Comparison of ENCODE assay signal across 9 cellular contexts in the genomic region with DNA sequence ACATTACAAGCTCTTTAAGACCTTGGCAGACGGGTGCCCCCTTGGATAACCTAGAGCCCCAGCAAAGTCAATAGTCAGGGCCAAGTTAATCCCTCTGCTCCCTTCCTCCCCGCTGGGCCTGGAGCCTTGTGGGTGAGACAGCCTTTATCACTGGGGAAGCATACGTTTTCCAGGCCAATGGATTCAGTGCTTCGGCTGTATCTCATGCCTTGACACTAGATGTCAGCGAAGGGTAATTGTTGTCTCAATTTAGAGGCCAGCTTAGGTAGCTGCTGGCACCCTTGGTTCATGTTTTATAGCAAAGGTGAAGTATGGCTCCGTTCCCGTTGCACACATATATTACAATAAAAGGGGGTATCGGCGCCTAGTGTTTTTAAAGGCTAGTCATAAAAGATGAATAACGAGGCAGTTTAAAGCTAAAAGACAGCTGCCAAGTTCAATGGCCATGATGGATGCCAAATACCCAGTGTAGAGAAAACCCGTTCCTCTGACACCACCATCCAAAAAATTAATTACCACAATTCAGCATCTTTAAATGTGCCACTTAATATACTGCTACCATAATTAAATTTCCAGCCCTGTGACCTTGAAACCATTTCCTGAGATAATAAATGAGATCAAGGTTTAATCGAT. TPM values are rescaled to one million over a fixed set of nuclear protein-coding genes. Genes with fewer than 3 reads are reported as not detected.
A peak's percentile ranks its signal among the peaks of the same experiment; 100 is the strongest.
DNase-seq lines count a peak whose midpoint lies in the region; ATAC-seq and TF ChIP-seq lines count a peak whose summit lies in the region.
"Had no signal": no experiment of that assay in that cellular context is flagged by ENCODE, and none has a peak within 500 bp of the region (broad histone marks: within the 10 kb centered on the region; RNA-seq: fewer than 3 reads in every experiment).

No MANE protein-coding gene starts in this region.

- peaks cover 15% of the 10 kb centered on the region for H3K9me3 ChIP-seq in NT2/D1 (ENCODE audit: insufficient read depth, low read length)

- H3K27ac ChIP-seq in foreskin keratinocyte = no peak overlapping the region

- no peak for DNase-seq in AG09309 (ENCODE audit: low read depth)
- peak; percentile 31 for DNase-seq in HT1080 (ENCODE audit: low read depth)
- DNase-seq in NT2/D1 (ENCODE audit: low read depth, low spot score) = peak; percentile 27
- peak; percentile 10 to 45 for DNase-seq in foreskin keratinocyte
- no peak for DNase-seq in putamen (ENCODE audit: low spot score)

- no peaks in the 10 kb centered on the region for H3K36me3 ChIP-seq in NT2/D1 (ENCODE audit: insufficient read depth, insufficient read length, low read length)

- no peak overlapping the region for H3K4me3 Mint-ChIP-seq in stimulated activated memory B cell treated with anti-CD40 and anti-IgM and Interleukin-4, amounts not matched to agents 10 μg/mL and 1 μg/mL and 100 μg/mL, for 72 hours
- H3K4me3 Mint-ChIP-seq: activated T-cell treated with anti-CD3 and anti-CD28 coated beads, Interleukin-2, amount 50 U/mL, for 72 hours had no signal

- peak; percentile 21 for ATAC-seq in foreskin keratinocyte
- ATAC-seq in stimulated activated memory B cell treated with anti-CD40 and anti-IgM and Interleukin-4, amounts not matched to agents 10 μg/mL and 1 μg/mL and 100 μg/mL, for 72 hours = no peak
- no peak for ATAC-seq in HG03280 (IDR thresholded peaks at IDR 0.05; ENCODE audit: unreplicated experiment)
- ATAC-seq in GM18498 (IDR thresholded peaks at IDR 0.05; ENCODE audit: unreplicated experiment) = no peak
- ATAC-seq: activated T-cell treated with anti-CD3 and anti-CD28 coated beads, Interleukin-2, amount 50 U/mL, for 72 hours had no signal

- H3K27ac Mint-ChIP-seq in stimulated activated memory B cell treated with anti-CD40 and anti-IgM and Interleukin-4, amounts not matched to agents 10 μg/mL and 1 μg/mL and 100 μg/mL, for 72 hours = no peak overlapping the region
- H3K27ac Mint-ChIP-seq: activated T-cell treated with anti-CD3 and anti-CD28 coated beads, Interleukin-2, amount 50 U/mL, for 72 hours had no signal

- no peaks in the 10 kb centered on the region for H3K4me1 Mint-ChIP-seq in stimulated activated memory B cell treated with anti-CD40 and anti-IgM and Interleukin-4, amounts not matched to agents 10 μg/mL and 1 μg/mL and 100 μg/mL, for 72 hours

- no peak overlapping the region for H3K9ac ChIP-seq in NT2/D1 (ENCODE audit: insufficient read length, low read depth)

- H3K4me1 ChIP-seq in NT2/D1 (ENCODE audit: insufficient read depth, insufficient read length) (no peaks in the 10 kb centered on the region), foreskin keratinocyte (no peaks in the 10 kb centered on the region)

- peaks cover 43% of the 10 kb centered on the region for H3K27me3 Mint-ChIP-seq in stimulated activated memory B cell treated with anti-CD40 and anti-IgM and Interleukin-4, amounts not matched to agents 10 μg/mL and 1 μg/mL and 100 μg/mL, for 72 hours

- H3K36me3 Mint-ChIP-seq in stimulated activated memory B cell treated with anti-CD40 and anti-IgM and Interleukin-4, amounts not matched to agents 10 μg/mL and 1 μg/mL and 100 μg/mL, for 72 hours = peaks cover 7% of the 10 kb centered on the region

- no peak overlapping the region for H3K4me3 ChIP-seq in AG09309 (ENCODE audit: control insufficient read depth, low read depth, low read length)
- no peak overlapping the region for H3K4me3 ChIP-seq in NT2/D1 (ENCODE audit: insufficient read length, low read depth)

- H3K9me3 Mint-ChIP-seq in stimulated activated memory B cell treated with anti-CD40 and anti-IgM and Interleukin-4, amounts not matched to agents 10 μg/mL and 1 μg/mL and 100 μg/mL, for 72 hours = peaks cover 7% of the 10 kb centered on the region

- TF ChIP-seq CTCF in AG09309 (IDR thresholded peaks at IDR 0.05; ENCODE audit: control insufficient read depth, insufficient read depth, low read depth, low read length, missing control alignments) = peak; percentile 31
- peak; percentile 62 for TF ChIP-seq CTCF in foreskin keratinocyte (conservative IDR thresholded peaks at IDR 0.05)

- H3K27me3 ChIP-seq in NT2/D1 (ENCODE audit: insufficient read depth, insufficient read length) (no peaks in the 10 kb centered on the region), foreskin keratinocyte (peaks cover 39% of the 10 kb centered on the region)

RNA-seq across cellular contexts. Expression of a gene that starts 52.3 kb away (rescaled TPM):
- 72.0 and 107 TPM in 2 replicates for total RNA-seq in HT1080 (2014; rRNA removed; shearing (Covaris generic))
- 113 and 145 TPM in 2 replicates for polyA plus RNA-seq in HT1080 (2015; cell fraction: cytosol; rRNA removed)
- polyA plus RNA-seq in HT1080 (2015; cell fraction: nucleus; rRNA removed) = 86.4 and 92.2 TPM in 2 replicates
- 62.8 and 70.4 TPM in 2 replicates for total RNA-seq in foreskin keratinocyte
- polyA plus RNA-seq in foreskin keratinocyte = 28.0 and 30.1 TPM in 2 replicates

Comparison
In these comparisons a context has a peak if more than half of its experiments do, and no peak if none do; other contexts are left out.
1. DNase-seq: peak in HT1080 (single experiment), NT2/D1 (single experiment) and foreskin keratinocyte (2 of 2); none in AG09309 (single experiment) and putamen (single experiment).